In genomic region chr4:127782275-127783025, GRCh38 we compare ENCODE assay signal across 1 cellular context.
TF ChIP-seq lines count a peak whose summit lies in the region.

Gene HSPA4L, plus strand, starts transcription at chr4:127782322. Its CDS starts 229 bp downstream, at chr4:127782551.

TF ChIP-seq in HepG2, 621 proteins besides CTCF, POLR2A, EP300 and RAD21 (continued from another document and continues in another):
- TF ChIP-seq ZNF710 (CRISPR knock-in tag; IDR thresholded peaks at IDR 0.05; ENCODE audit: borderline replicate concordance) (no peak; the same call in 1 of the 2 replicates), PLRG1 (conservative IDR thresholded peaks at IDR 0.05) (no peak), ZNF607 (CRISPR knock-in tag; IDR thresholded peaks at IDR 0.05; ENCODE audit: borderline replicate concordance) (0 out of 2 replicates have a peak, but pooled peaks have one; percentile 26), ZNF33B (CRISPR knock-in tag; IDR thresholded peaks at IDR 0.05) (no peak), CEBPG (CRISPR knock-in tag; IDR thresholded peaks at IDR 0.05) (no peak), DRAP1 (CRISPR knock-in tag; IDR thresholded peaks at IDR 0.05) (peak; percentile 53; the same call in 1 of the 2 replicates), ZFP90 (CRISPR knock-in tag; IDR thresholded peaks at IDR 0.05; ENCODE audit: borderline replicate concordance) (peak; percentile 64; the same call in 1 of the 2 replicates), CREB1 (IDR thresholded peaks at IDR 0.05) (no peak), CREB1 (CRISPR knock-in tag; IDR thresholded peaks at IDR 0.05) (no peak), SIN3A (IDR thresholded peaks at IDR 0.05; ENCODE audit: borderline replicate concordance, low read depth, low read length) (peak; percentile 20; the same call in 1 of the 2 replicates), ZNF790 (CRISPR knock-in tag; IDR thresholded peaks at IDR 0.05; ENCODE audit: borderline replicate concordance) (no peak), ZNF660 (CRISPR knock-in tag; IDR thresholded peaks at IDR 0.05; ENCODE audit: borderline replicate concordance, low read depth) (no peak), GABPB1 (CRISPR knock-in tag; IDR thresholded peaks at IDR 0.05) (peak; percentile 67; the same call in 1 of the 2 replicates), ZNF556 (CRISPR knock-in tag; IDR thresholded peaks at IDR 0.05; ENCODE audit: borderline replicate concordance) (no peak), TAF1 (CRISPR knock-in tag; IDR thresholded peaks at IDR 0.05) (peak; percentile 76), HNF1A (IDR thresholded peaks at IDR 0.05; ENCODE audit: low read depth) (no peak), HNF1A (CRISPR knock-in tag; IDR thresholded peaks at IDR 0.05; ENCODE audit: borderline replicate concordance) (no peak), KDM4B (CRISPR knock-in tag; IDR thresholded peaks at IDR 0.05) (no peak), ZNF30 (CRISPR knock-in tag; IDR thresholded peaks at IDR 0.05) (no peak), PATZ1 (CRISPR knock-in tag; IDR thresholded peaks at IDR 0.05) (no peak), HES4 (CRISPR knock-in tag; IDR thresholded peaks at IDR 0.05; ENCODE audit: borderline replicate concordance) (peak; percentile 60; the same call in 1 of the 2 replicates), ZBTB39 (CRISPR knock-in tag; IDR thresholded peaks at IDR 0.05) (no peak), ZNF275 (CRISPR knock-in tag; IDR thresholded peaks at IDR 0.05; ENCODE audit: borderline replicate concordance) (no peak), NBN (conservative IDR thresholded peaks at IDR 0.05) (no peak), SKI (IDR thresholded peaks at IDR 0.05; ENCODE audit: partially characterized antibody) (peak; percentile 49), ZNF317 (CRISPR knock-in tag; IDR thresholded peaks at IDR 0.05) (no peak), TCF12 (IDR thresholded peaks at IDR 0.05) (no peak), TCF12 (CRISPR knock-in tag; IDR thresholded peaks at IDR 0.05) (0 out of 2 replicates have a peak, but pooled peaks have one; percentile 27), XRCC5 (optimal IDR thresholded peaks at IDR 0.05; ENCODE audit: low read length) (no peak), MBD4 (IDR thresholded peaks at IDR 0.05; ENCODE audit: borderline replicate concordance, low read length) (no peak), NKX3-1 (CRISPR knock-in tag; IDR thresholded peaks at IDR 0.05) (no peak), ADNP (CRISPR knock-in tag; IDR thresholded peaks at IDR 0.05) (no peak), ZNF18 (CRISPR knock-in tag; IDR thresholded peaks at IDR 0.05; ENCODE audit: insufficient replicate concordance) (peak; percentile 53), ZNF20 (CRISPR knock-in tag; IDR thresholded peaks at IDR 0.05) (no peak), ZNF441 (CRISPR knock-in tag; IDR thresholded peaks at IDR 0.05; ENCODE audit: borderline replicate concordance) (no peak), FOXJ3 (CRISPR knock-in tag; IDR thresholded peaks at IDR 0.05; ENCODE audit: borderline replicate concordance) (no peak), PBX2 (CRISPR knock-in tag; IDR thresholded peaks at IDR 0.05) (no peak), ZNF609 (CRISPR knock-in tag; IDR thresholded peaks at IDR 0.05; ENCODE audit: borderline replicate concordance) (no peak), PAX8 (CRISPR knock-in tag; IDR thresholded peaks at IDR 0.05; ENCODE audit: borderline replicate concordance) (no peak), ZNF234 (CRISPR knock-in tag; conservative IDR thresholded peaks at IDR 0.05) (no peak), FOXO4 (CRISPR knock-in tag; conservative IDR thresholded peaks at IDR 0.05) (no peak)
